1 cellular context compared by ENCODE assay signal in the genomic region with DNA sequence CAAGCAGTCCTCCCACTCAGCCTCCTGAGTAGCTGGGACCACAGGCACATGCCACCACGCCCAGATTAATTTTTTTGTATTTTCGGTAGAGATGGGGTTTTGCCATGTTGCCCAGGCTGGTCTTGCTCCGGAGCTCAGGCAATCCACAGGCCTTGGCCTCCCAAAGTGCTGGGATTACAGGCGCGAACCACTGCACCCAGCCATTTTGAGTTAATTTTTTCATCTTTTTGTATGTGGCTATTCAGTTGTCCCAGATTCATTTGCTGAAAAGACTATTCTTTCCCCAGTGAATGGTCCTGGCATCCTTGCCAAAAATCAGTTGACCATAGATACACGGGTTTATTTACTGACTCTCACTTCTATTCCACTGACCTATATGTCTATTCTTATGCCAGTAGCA.
A peak's percentile ranks its signal among the peaks of the same experiment; 100 is the strongest.
TF ChIP-seq lines count a peak whose summit lies in the region.

No MANE protein-coding gene starts in this region.

TF ChIP-seq in K562, 482 proteins besides CTCF, POLR2A, EP300 and RAD21 (continued from another document and continues in another):
- TF ChIP-seq MTF1 (CRISPR knock-in tag; IDR thresholded peaks at IDR 0.05; ENCODE audit: borderline replicate concordance) = no peak
- no peak for TF ChIP-seq ZFP1 (CRISPR knock-in tag; IDR thresholded peaks at IDR 0.05)
- TF ChIP-seq CHD1 (IDR thresholded peaks at IDR 0.05; ENCODE audit: low read length) = no peak
- TF ChIP-seq ZFPM2 (CRISPR knock-in tag; IDR thresholded peaks at IDR 0.05) = no peak
- no peak for TF ChIP-seq TEAD4 (IDR thresholded peaks at IDR 0.05; ENCODE audit: low read length)
- 0 out of 2 replicates have a peak, but pooled peaks have one; percentile 62 for TF ChIP-seq TEAD4 (CRISPR knock-in tag; IDR thresholded peaks at IDR 0.05; ENCODE audit: borderline replicate concordance)
- no peak for TF ChIP-seq PURB (CRISPR knock-in tag; IDR thresholded peaks at IDR 0.05; ENCODE audit: low read depth)
- no peak for TF ChIP-seq ZNF24 (IDR thresholded peaks at IDR 0.05)
- no peak for TF ChIP-seq PKNOX1 (IDR thresholded peaks at IDR 0.05)
- no peak for TF ChIP-seq SP2 (IDR thresholded peaks at IDR 0.05; ENCODE audit: extremely low read depth, low read depth, low read length, poor library complexity, severe bottlenecking)
- TF ChIP-seq FOXK1 (CRISPR knock-in tag; IDR thresholded peaks at IDR 0.05; ENCODE audit: borderline replicate concordance) = peak; percentile 41; the same call in 1 of the 2 replicates
- TF ChIP-seq USF1 (CRISPR knock-in tag; IDR thresholded peaks at IDR 0.05) = peak; percentile 40; the same call in 1 of the 2 replicates
- TF ChIP-seq ZNF277 (CRISPR knock-in tag; IDR thresholded peaks at IDR 0.05; ENCODE audit: borderline replicate concordance) = no peak
- TF ChIP-seq JUN (IDR thresholded peaks at IDR 0.05; ENCODE audit: borderline replicate concordance, low read depth, low read length) = no peak
- peak; percentile 55; the same call in 1 of the 2 replicates for TF ChIP-seq JUN (CRISPR knock-in tag; IDR thresholded peaks at IDR 0.05; ENCODE audit: borderline replicate concordance)
- TF ChIP-seq PTTG1 (tag; IDR thresholded peaks at IDR 0.05; ENCODE audit: low read depth) = no peak
- no peak for TF ChIP-seq GABPB2 (CRISPR knock-in tag; conservative IDR thresholded peaks at IDR 0.05)
- no peak for TF ChIP-seq MAFK (IDR thresholded peaks at IDR 0.05; ENCODE audit: low read length)
- 0 out of 2 replicates have a peak, but pooled peaks have one; percentile 45 for TF ChIP-seq ZNF263 (CRISPR knock-in tag; IDR thresholded peaks at IDR 0.05; ENCODE audit: borderline replicate concordance)
- TF ChIP-seq MYNN (IDR thresholded peaks at IDR 0.05) = no peak
- no peak for TF ChIP-seq MYNN (CRISPR knock-in tag; IDR thresholded peaks at IDR 0.05)
- TF ChIP-seq, protein P1, sequence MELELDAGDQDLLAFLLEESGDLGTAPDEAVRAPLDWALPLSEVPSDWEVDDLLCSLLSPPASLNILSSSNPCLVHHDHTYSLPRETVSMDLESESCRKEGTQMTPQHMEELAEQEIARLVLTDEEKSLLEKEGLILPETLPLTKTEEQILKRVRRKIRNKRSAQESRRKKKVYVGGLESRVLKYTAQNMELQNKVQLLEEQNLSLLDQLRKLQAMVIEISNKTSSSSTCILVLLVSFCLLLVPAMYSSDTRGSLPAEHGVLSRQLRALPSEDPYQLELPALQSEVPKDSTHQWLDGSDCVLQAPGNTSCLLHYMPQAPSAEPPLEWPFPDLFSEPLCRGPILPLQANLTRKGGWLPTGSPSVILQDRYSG (tag; conservative IDR thresholded peaks at IDR 0.05; ENCODE audit: low read depth) = no peak
- TF ChIP-seq ETV1 (tag; conservative IDR thresholded peaks at IDR 0.05; ENCODE audit: low read depth) = 0 out of 2 replicates have a peak, but pooled peaks have one; percentile 36
- TF ChIP-seq MNT (conservative IDR thresholded peaks at IDR 0.05) = no peak
- no peak for TF ChIP-seq ILK (tag; IDR thresholded peaks at IDR 0.05; ENCODE audit: borderline replicate concordance, low read depth)
- TF ChIP-seq ZNF766 (CRISPR knock-in tag; conservative IDR thresholded peaks at IDR 0.05) = no peak
- no peak for TF ChIP-seq PTRF (tag; IDR thresholded peaks at IDR 0.05)
- no peak for TF ChIP-seq SMARCA5 (IDR thresholded peaks at IDR 0.05)
- no peak for TF ChIP-seq DIDO1 (tag; IDR thresholded peaks at IDR 0.05; ENCODE audit: low read depth)
- TF ChIP-seq FOXP1 (CRISPR knock-in tag; IDR thresholded peaks at IDR 0.05) = peak; percentile 75; the same call in 1 of the 2 replicates
- TF ChIP-seq TSC22D4 (tag; IDR thresholded peaks at IDR 0.05) = peak; percentile 94; the same call in 1 of the 2 replicates
- TF ChIP-seq E2F3 (CRISPR knock-in tag; IDR thresholded peaks at IDR 0.05) = no peak
- TF ChIP-seq RBBP5 (IDR thresholded peaks at IDR 0.05; ENCODE audit: borderline replicate concordance, insufficient read depth, low read length, poor library complexity, severe bottlenecking) = no peak
- no peak for TF ChIP-seq ZNF518B (CRISPR knock-in tag; IDR thresholded peaks at IDR 0.05)
- no peak for TF ChIP-seq RNF2 (IDR thresholded peaks at IDR 0.05)
- TF ChIP-seq, protein P2, sequence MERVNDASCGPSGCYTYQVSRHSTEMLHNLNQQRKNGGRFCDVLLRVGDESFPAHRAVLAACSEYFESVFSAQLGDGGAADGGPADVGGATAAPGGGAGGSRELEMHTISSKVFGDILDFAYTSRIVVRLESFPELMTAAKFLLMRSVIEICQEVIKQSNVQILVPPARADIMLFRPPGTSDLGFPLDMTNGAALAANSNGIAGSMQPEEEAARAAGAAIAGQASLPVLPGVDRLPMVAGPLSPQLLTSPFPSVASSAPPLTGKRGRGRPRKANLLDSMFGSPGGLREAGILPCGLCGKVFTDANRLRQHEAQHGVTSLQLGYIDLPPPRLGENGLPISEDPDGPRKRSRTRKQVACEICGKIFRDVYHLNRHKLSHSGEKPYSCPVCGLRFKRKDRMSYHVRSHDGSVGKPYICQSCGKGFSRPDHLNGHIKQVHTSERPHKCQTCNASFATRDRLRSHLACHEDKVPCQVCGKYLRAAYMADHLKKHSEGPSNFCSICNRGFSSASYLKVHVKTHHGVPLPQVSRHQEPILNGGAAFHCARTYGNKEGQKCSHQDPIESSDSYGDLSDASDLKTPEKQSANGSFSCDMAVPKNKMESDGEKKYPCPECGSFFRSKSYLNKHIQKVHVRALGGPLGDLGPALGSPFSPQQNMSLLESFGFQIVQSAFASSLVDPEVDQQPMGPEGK (CRISPR knock-in tag; IDR thresholded peaks at IDR 0.05; ENCODE audit: borderline replicate concordance) = no peak
- TF ChIP-seq ZBTB1 (CRISPR knock-in tag; IDR thresholded peaks at IDR 0.05; ENCODE audit: borderline replicate concordance, low read depth) = no peak
- TF ChIP-seq ZNF232 (CRISPR knock-in tag; IDR thresholded peaks at IDR 0.05) = no peak
- TF ChIP-seq NFATC3 (IDR thresholded peaks at IDR 0.05) = no peak
- TF ChIP-seq PYGO2 (tag; IDR thresholded peaks at IDR 0.05) = no peak
- TF ChIP-seq, protein P3, sequence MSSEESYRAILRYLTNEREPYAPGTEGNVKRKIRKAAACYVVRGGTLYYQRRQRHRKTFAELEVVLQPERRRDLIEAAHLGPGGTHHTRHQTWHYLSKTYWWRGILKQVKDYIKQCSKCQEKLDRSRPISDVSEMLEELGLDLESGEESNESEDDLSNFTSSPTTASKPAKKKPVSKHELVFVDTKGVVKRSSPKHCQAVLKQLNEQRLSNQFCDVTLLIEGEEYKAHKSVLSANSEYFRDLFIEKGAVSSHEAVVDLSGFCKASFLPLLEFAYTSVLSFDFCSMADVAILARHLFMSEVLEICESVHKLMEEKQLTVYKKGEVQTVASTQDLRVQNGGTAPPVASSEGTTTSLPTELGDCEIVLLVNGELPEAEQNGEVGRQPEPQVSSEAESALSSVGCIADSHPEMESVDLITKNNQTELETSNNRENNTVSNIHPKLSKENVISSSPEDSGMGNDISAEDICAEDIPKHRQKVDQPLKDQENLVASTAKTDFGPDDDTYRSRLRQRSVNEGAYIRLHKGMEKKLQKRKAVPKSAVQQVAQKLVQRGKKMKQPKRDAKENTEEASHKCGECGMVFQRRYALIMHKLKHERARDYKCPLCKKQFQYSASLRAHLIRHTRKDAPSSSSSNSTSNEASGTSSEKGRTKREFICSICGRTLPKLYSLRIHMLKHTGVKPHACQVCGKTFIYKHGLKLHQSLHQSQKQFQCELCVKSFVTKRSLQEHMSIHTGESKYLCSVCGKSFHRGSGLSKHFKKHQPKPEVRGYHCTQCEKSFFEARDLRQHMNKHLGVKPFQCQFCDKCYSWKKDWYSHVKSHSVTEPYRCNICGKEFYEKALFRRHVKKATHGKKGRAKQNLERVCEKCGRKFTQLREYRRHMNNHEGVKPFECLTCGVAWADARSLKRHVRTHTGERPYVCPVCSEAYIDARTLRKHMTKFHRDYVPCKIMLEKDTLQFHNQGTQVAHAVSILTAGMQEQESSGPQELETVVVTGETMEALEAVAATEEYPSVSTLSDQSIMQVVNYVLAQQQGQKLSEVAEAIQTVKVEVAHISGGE (CRISPR knock-in tag; IDR thresholded peaks at IDR 0.05) = no peak
- TF ChIP-seq ZNF696 (CRISPR knock-in tag; conservative IDR thresholded peaks at IDR 0.05) = no peak
